ENCODE assay signal across 18 cellular contexts in genomic region chr20:38449046-38449445, GRCh38. TPM values are rescaled to one million over a fixed set of nuclear protein-coding genes. Genes with fewer than 3 reads are reported as not detected.
DNase-seq lines count a peak whose midpoint lies in the region; ATAC-seq and TF ChIP-seq lines count a peak whose summit lies in the region.
"Had no signal": no experiment of that assay in that cellular context is flagged by ENCODE, and none has a peak within 500 bp of the region (broad histone marks: within the 10 kb centered on the region; RNA-seq: fewer than 3 reads in every experiment).

No MANE protein-coding gene starts in this region.

- H2AFZ ChIP-seq in OCI-LY7 (ENCODE audit: low read length): no peak overlapping the region
- H2AFZ ChIP-seq: GM23338 had no signal

- no peaks in the 10 kb centered on the region for H3K27me3 Mint-ChIP-seq in activated T-cell treated with anti-CD3 and anti-CD28 coated beads, Interleukin-2, amount 50 U/mL, for 24 hours
- H3K27me3 Mint-ChIP-seq in activated T-cell treated with anti-CD3 and anti-CD28 coated beads, Interleukin-2, amount 50 U/mL, for 4 hours (ENCODE audit: low read depth): no peaks in the 10 kb centered on the region
- no peaks in the 10 kb centered on the region for H3K27me3 Mint-ChIP-seq in memory B cell
- H3K27me3 Mint-ChIP-seq in stimulated activated naive B cell treated with anti-CD40 and anti-IgM and Interleukin-4, amounts not matched to agents 10 μg/mL and 1 μg/mL and 100 μg/mL, for 72 hours: no peaks in the 10 kb centered on the region
- H3K27me3 Mint-ChIP-seq: B cell had no signal

- H3K9me2 ChIP-seq in OCI-LY7 (ENCODE audit: insufficient read depth, low read length): no peaks in the 10 kb centered on the region

- POLR2A ChIA-PET in OCI-LY7 (lab: Charles Lee): interaction anchor here (2.6 kb wide), 1 partner anchor 24 kb away, joined by 22 read pairs; the partner anchor contains the start of gene RALGAPB

- no peak for DNase-seq in activated T-cell treated with anti-CD3 and anti-CD28 coated beads, Interleukin-2, amount 50 U/mL, for 24 hours
- DNase-seq in activated T-cell treated with anti-CD3 and anti-CD28 coated beads, Interleukin-2, amount 50 U/mL, for 4 hours: no peak
- no peak for DNase-seq in OCI-LY7 (ENCODE audit: low spot score)
- no peak for DNase-seq in memory B cell (ENCODE audit: low spot score in 2 of 2)
- DNase-seq in stimulated activated naive B cell treated with anti-CD40 and anti-IgM and Interleukin-4, amounts not matched to agents 10 μg/mL and 1 μg/mL and 100 μg/mL, for 72 hours: no peak
- DNase-seq in SW480 (ENCODE audit: low spot score): no peak
- DNase-seq in superior temporal gyrus (ENCODE audit: extremely low spot score): no peak
- DNase-seq: CD8-positive, alpha-beta T cell; KG1; NCI-H1048; NCI-H1436 treated with DMSO at 0.1 percent for 48 hours; NCI-H2081; NCI-H510A treated with DMSO at 0.1 percent for 48 hours; NCI-H82 had no signal

- peaks cover 33% of the 10 kb centered on the region for H3K36me3 ChIP-seq in OCI-LY7 (ENCODE audit: insufficient read depth, low read length)

- H3K4me1 Mint-ChIP-seq in activated T-cell treated with anti-CD3 and anti-CD28 coated beads, Interleukin-2, amount 50 U/mL, for 24 hours (ENCODE audit: low read depth): peaks cover 49% of the 10 kb centered on the region
- peaks cover 33% of the 10 kb centered on the region for H3K4me1 Mint-ChIP-seq in activated T-cell treated with anti-CD3 and anti-CD28 coated beads, Interleukin-2, amount 50 U/mL, for 4 hours (ENCODE audit: low read depth)
- H3K4me1 Mint-ChIP-seq in memory B cell: peaks cover 19% of the 10 kb centered on the region
- peaks cover 39 to 44% of the 10 kb centered on the region in 2 donors for H3K4me1 Mint-ChIP-seq in stimulated activated naive B cell treated with anti-CD40 and anti-IgM and Interleukin-4, amounts not matched to agents 10 μg/mL and 1 μg/mL and 100 μg/mL, for 72 hours

- no peaks in the 10 kb centered on the region for H3K9me3 Mint-ChIP-seq in activated T-cell treated with anti-CD3 and anti-CD28 coated beads, Interleukin-2, amount 50 U/mL, for 24 hours
- H3K9me3 Mint-ChIP-seq in activated T-cell treated with anti-CD3 and anti-CD28 coated beads, Interleukin-2, amount 50 U/mL, for 4 hours: no peaks in the 10 kb centered on the region
- no peaks in the 10 kb centered on the region for H3K9me3 Mint-ChIP-seq in memory B cell
- no peaks in the 10 kb centered on the region for H3K9me3 Mint-ChIP-seq in stimulated activated naive B cell treated with anti-CD40 and anti-IgM and Interleukin-4, amounts not matched to agents 10 μg/mL and 1 μg/mL and 100 μg/mL, for 72 hours
- H3K9me3 Mint-ChIP-seq: CD8-positive, alpha-beta T cell; GM23338 had no signal

- no peak overlapping the region for H3K4me3 ChIP-seq in OCI-LY7 (ENCODE audit: low read depth, low read length, poor library complexity, severe bottlenecking)
- H3K4me3 ChIP-seq: GM23338, SJSA1 had no signal

- H3K4me1 ChIP-seq in OCI-LY7 (ENCODE audit: insufficient read depth, low read length, poor library complexity, severe bottlenecking): peaks cover 42% of the 10 kb centered on the region

- H3K27ac ChIP-seq in OCI-LY7 (ENCODE audit: low read depth, low read length, poor library complexity, severe bottlenecking): peak overlapping the region; percentile 69

- H3K4me2 ChIP-seq in OCI-LY7 (ENCODE audit: low read length): peak overlapping the region; percentile 82
- H3K4me2 ChIP-seq: GM23338 had no signal

- H3K27ac Mint-ChIP-seq in activated T-cell treated with anti-CD3 and anti-CD28 coated beads, Interleukin-2, amount 50 U/mL, for 24 hours: peak overlapping the region; percentile 32
- H3K27ac Mint-ChIP-seq in memory B cell: peak overlapping the region; percentile 3
- H3K27ac Mint-ChIP-seq in stimulated activated naive B cell treated with anti-CD40 and anti-IgM and Interleukin-4, amounts not matched to agents 10 μg/mL and 1 μg/mL and 100 μg/mL, for 72 hours: peak overlapping the region; percentile 20
- H3K27ac Mint-ChIP-seq: CD8-positive, alpha-beta T cell; GM23338 had no signal

- H3K36me3 Mint-ChIP-seq in activated T-cell treated with anti-CD3 and anti-CD28 coated beads, Interleukin-2, amount 50 U/mL, for 24 hours (ENCODE audit: low read depth): peaks cover 31% of the 10 kb centered on the region
- peaks cover 22% of the 10 kb centered on the region for H3K36me3 Mint-ChIP-seq in activated T-cell treated with anti-CD3 and anti-CD28 coated beads, Interleukin-2, amount 50 U/mL, for 4 hours (ENCODE audit: insufficient read depth)
- H3K36me3 Mint-ChIP-seq in memory B cell: peaks cover 23% of the 10 kb centered on the region
- H3K36me3 Mint-ChIP-seq in stimulated activated naive B cell treated with anti-CD40 and anti-IgM and Interleukin-4, amounts not matched to agents 10 μg/mL and 1 μg/mL and 100 μg/mL, for 72 hours: peaks cover 34 to 47% of the 10 kb centered on the region in 2 donors

- TF ChIP-seq CTCF in OCI-LY7 (conservative IDR thresholded peaks at IDR 0.05; ENCODE audit: low read length): no peak

- intact Hi-C loops in OCI-LY7 (cut with micrococcal nuclease; ENCODE audit: unreplicated experiment): loop anchor here (10.0 kb wide), 1 partner anchor 516 kb away; the partner anchor contains the start of gene DHX35

- H3K9me3 ChIP-seq in OCI-LY7 (ENCODE audit: low read length): no peaks in the 10 kb centered on the region
- H3K9me3 ChIP-seq: SJSA1 had no signal

- H4K20me1 ChIP-seq in OCI-LY7 (ENCODE audit: insufficient read depth, low read length): no peaks in the 10 kb centered on the region

- H3K4me3 Mint-ChIP-seq in activated T-cell treated with anti-CD3 and anti-CD28 coated beads, Interleukin-2, amount 50 U/mL, for 24 hours: no peak overlapping the region
- H3K4me3 Mint-ChIP-seq in activated T-cell treated with anti-CD3 and anti-CD28 coated beads, Interleukin-2, amount 50 U/mL, for 4 hours: no peak overlapping the region
- no peak overlapping the region for H3K4me3 Mint-ChIP-seq in memory B cell
- no peak overlapping the region for H3K4me3 Mint-ChIP-seq in stimulated activated naive B cell treated with anti-CD40 and anti-IgM and Interleukin-4, amounts not matched to agents 10 μg/mL and 1 μg/mL and 100 μg/mL, for 72 hours

- peaks cover 14% of the 10 kb centered on the region; the same call in 1 of the 2 replicates for H3K79me2 ChIP-seq in OCI-LY7 (ENCODE audit: insufficient read depth, low read depth, low read length)

- BruUV-seq in OCI-LY7 (replicated peaks; lab: Mats Ljungman, UMichigan): no TSS peak

- CTCF ChIA-PET in OCI-LY7 (lab: Charles Lee; ENCODE audit: unreplicated experiment): no interaction called here

- ATAC-seq in activated T-cell treated with anti-CD3 and anti-CD28 coated beads, Interleukin-2, amount 50 U/mL, for 4 hours: no peak
- ATAC-seq in memory B cell (ENCODE audit: low read depth): no peak
- ATAC-seq in stimulated activated naive B cell treated with anti-CD40 and anti-IgM and Interleukin-4, amounts not matched to agents 10 μg/mL and 1 μg/mL and 100 μg/mL, for 72 hours (replicated peaks): no peak
- ATAC-seq in GM19351 (IDR thresholded peaks at IDR 0.05; ENCODE audit: unreplicated experiment): no peak
- ATAC-seq: CD8-positive, alpha-beta T cell; GM23338 had no signal

RNA-seq across cellular contexts. Expression of gene SNHG17, which starts 13.9 kb away (rescaled TPM):
- 100 to 1,000 TPM; 138 to 310 (median 239) TPM for total RNA-seq in activated T-cell treated with anti-CD3 and anti-CD28 coated beads, Interleukin-2, amount 50 U/mL, for 4 hours
- 30.0 and 49.1 TPM in 2 replicates for total RNA-seq in OCI-LY7 (2014; rRNA removed; shearing (Covaris generic))
- total RNA-seq in OCI-LY7 (2022): 96.3 and 111 TPM in 2 replicates

RNA-seq across cellular contexts. Expression of gene RALGAPB, which starts 23.6 kb away (rescaled TPM):
- total RNA-seq in activated T-cell treated with anti-CD3 and anti-CD28 coated beads, Interleukin-2, amount 50 U/mL, for 4 hours: 10 to 100 TPM; 23.7 to 25.5 (median 24.8) TPM
- 19.0 and 20.9 TPM in 2 replicates for total RNA-seq in OCI-LY7 (2014; rRNA removed; shearing (Covaris generic))
- 40.0 and 42.9 TPM in 2 replicates for total RNA-seq in OCI-LY7 (2022)
